21 cellular contexts compared by ENCODE assay signal in the genomic region with DNA sequence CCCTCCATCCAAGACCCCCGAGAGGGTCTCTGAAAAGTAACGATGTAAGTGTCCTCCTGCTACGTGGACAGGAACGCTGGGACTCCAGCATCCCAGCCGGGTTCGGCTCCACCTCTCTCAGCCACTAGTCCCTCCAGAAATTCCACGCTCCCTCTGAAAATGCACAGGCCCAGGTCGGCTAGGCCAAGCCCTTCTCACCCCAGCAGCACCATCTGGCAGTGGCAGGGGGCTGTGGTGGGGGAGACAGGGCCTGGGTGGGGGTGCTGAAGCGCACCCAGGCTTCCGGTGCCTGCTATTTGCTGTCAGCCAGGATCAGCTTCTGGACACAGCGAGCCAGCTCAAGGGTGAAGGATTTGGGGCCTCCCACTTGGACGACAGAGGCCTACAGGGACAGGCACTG.
DNase-seq lines count a peak whose midpoint lies in the region; ATAC-seq and TF ChIP-seq lines count a peak whose summit lies in the region.
"Had no signal": no experiment of that assay in that cellular context is flagged by ENCODE, and none has a peak within 500 bp of the region (broad histone marks: within the 10 kb centered on the region; RNA-seq: fewer than 3 reads in every experiment).

No MANE protein-coding gene starts in this region.

- POLR2A ChIA-PET in HEK293 (lab: Yijun Ruan, JAX) (no interaction called here), RWPE1 (lab: Yijun Ruan, JAX; ENCODE audit: low non-redundant PET) (no interaction called here)

- no peaks in the 10 kb centered on the region for H3K27me3 Mint-ChIP-seq in chondrocyte (ENCODE audit: low read depth)
- H3K27me3 Mint-ChIP-seq: CD4-positive, alpha-beta memory T cell had no signal

- no peak overlapping the region for H3K27ac Mint-ChIP-seq in chondrocyte (ENCODE audit: unreplicated experiment)

- no peaks in the 10 kb centered on the region for H3K36me3 Mint-ChIP-seq in chondrocyte (ENCODE audit: low read depth)

- CTCF ChIA-PET in HEK293 (lab: Yijun Ruan, JAX) (interaction anchor here (0.5 to 1.3 kb wide), 3 partner anchors 10 to 319 kb away, joined by 3 to 6 read pairs (median 3); no protein-coding TSS in a partner anchor), RWPE1 (lab: Yijun Ruan, JAX) (no interaction called here)

- no peaks in the 10 kb centered on the region for H3K9me3 Mint-ChIP-seq in chondrocyte (ENCODE audit: low read depth)
- H3K9me3 Mint-ChIP-seq: CD4-positive, alpha-beta memory T cell had no signal

- in situ Hi-C loops in G401 (cut with HindIII; ENCODE audit: low sequenced_read_pairs), result no loop called here

- H3K4me3 ChIP-seq in HEK293 (ENCODE audit: low read depth, low read length) (no peak overlapping the region), thoracic aorta (peak overlapping the region; percentile 97)
- H3K4me3 ChIP-seq: A549; BLaER1 treated with 17β-estradiol and CSF1 and Interleukin-3, amounts not matched to agents 10 nM and 100 nM; GM23248 had no signal

- peaks cover 57% of the 10 kb centered on the region for H3K4me1 Mint-ChIP-seq in chondrocyte (ENCODE audit: low read depth)

- H3K9me3 ChIP-seq in HEK293 (ENCODE audit: control insufficient read depth, insufficient read depth, low read depth, low read length), result no peaks in the 10 kb centered on the region
- H3K9me3 ChIP-seq in thoracic aorta, result no peaks in the 10 kb centered on the region
- H3K9me3 ChIP-seq: A549; BE2C; BLaER1 treated with 17β-estradiol and CSF1 and Interleukin-3, amounts not matched to agents 10 nM and 100 nM had no signal

- peak overlapping the region; percentile 10 for H3K4me3 Mint-ChIP-seq in chondrocyte (ENCODE audit: unreplicated experiment)

- intact Hi-C loops in left cardiac atrium (cut with DNase I), result no loop called here

- ATAC-seq in thoracic aorta (ENCODE audit: insufficient number of reproducible peaks, low FRiP score, low read depth) (no peak), left cardiac atrium (no peak), GM19035 (IDR thresholded peaks at IDR 0.05; ENCODE audit: unreplicated experiment) (no peak)
- ATAC-seq: A549 had no signal

- DNase-seq in RWPE1 (ENCODE audit: low spot score) (no peak), chondrocyte (ENCODE audit: low spot score) (no peak), thoracic aorta (ENCODE audit: low spot score) (no peak), G401 (ENCODE audit: low spot score) (no peak), left cardiac atrium (no peak)
- DNase-seq: 8988T; ACHN; AML-193; BE2C; Calu3; CD4-positive, alpha-beta memory T cell; COR-L47; DMS53; DMS79 treated with DMSO at 0.1 percent for 48 hours; GM23248; H7; HCEC 1CT had no signal

- TF ChIP-seq CTCF in HEK293 (tag by site-specific recombination; IDR thresholded peaks at IDR 0.05) (no peak), RWPE1 (conservative IDR thresholded peaks at IDR 0.05; ENCODE audit: low read depth) (no peak), chondrocyte (IDR thresholded peaks at IDR 0.05) (no peak), thoracic aorta (IDR thresholded peaks at IDR 0.05) (no peak)

- H3K4me1 ChIP-seq in HEK293 (ENCODE audit: control insufficient read depth, insufficient read depth, low read length) (no peaks in the 10 kb centered on the region), thoracic aorta (ENCODE audit: control insufficient read depth in 1 of 2, low read depth in 2 of 2) (peaks cover 41 to 69% of the 10 kb centered on the region in 2 donors)
- H3K4me1 ChIP-seq: BE2C had no signal

- H3K36me3 ChIP-seq in HEK293 (ENCODE audit: control insufficient read depth in 2 of 2, insufficient read depth in 1 of 2, low read length in 2 of 2) (no peaks in the 10 kb centered on the region), thoracic aorta (peaks cover 12% of the 10 kb centered on the region)
- H3K36me3 ChIP-seq: BE2C had no signal

- H3K27ac ChIP-seq in HEK293 (ENCODE audit: extremely low read depth, low read depth, low read length) (no peak overlapping the region), RWPE1 (0 out of 2 replicates have a peak overlapping the region, but pooled peaks have one; percentile 4), thoracic aorta (peak overlapping the region in 1 of 2 donors; percentile 87)
- H3K27ac ChIP-seq: A549; BLaER1 treated with 17β-estradiol and CSF1 and Interleukin-3, amounts not matched to agents 10 nM and 100 nM; GM23248 had no signal

- H3K27me3 ChIP-seq in thoracic aorta (replicated peaks; ENCODE audit: insufficient read depth), result no peaks in the 10 kb centered on the region
- H3K27me3 ChIP-seq: BE2C had no signal

TF ChIP-seq in HEK293, 187 proteins besides CTCF, POLR2A, EP300 and RAD21:
- TF ChIP-seq ZNF768 (tag by site-specific recombination; IDR thresholded peaks at IDR 0.05) (no peak), GLIS1 (tag by site-specific recombination; IDR thresholded peaks at IDR 0.05) (peak; percentile 45; the same call in 1 of the 2 replicates)
